In genomic region chr15:60374209-60374608, GRCh38 we compare ENCODE assay signal across 9 cellular contexts. TPM values are rescaled to one million over a fixed set of nuclear protein-coding genes. Genes with fewer than 3 reads are reported as not detected.
A peak's percentile ranks its signal among the peaks of the same experiment; 100 is the strongest.
DNase-seq lines count a peak whose midpoint lies in the region; ATAC-seq and TF ChIP-seq lines count a peak whose summit lies in the region.
"Had no signal": no experiment of that assay in that cellular context is flagged by ENCODE, and none has a peak within 500 bp of the region (broad histone marks: within the 10 kb centered on the region; RNA-seq: fewer than 3 reads in every experiment).

No MANE protein-coding gene starts in this region.

- TF ChIP-seq CTCF in breast epithelium (IDR thresholded peaks at IDR 0.05) (no peak), mesothelial cell of epicardium (IDR thresholded peaks at IDR 0.05; ENCODE audit: unreplicated experiment) (no peak), tibial artery (IDR thresholded peaks at IDR 0.05) (no peak), GM13977 (IDR thresholded peaks at IDR 0.05; ENCODE audit: extremely low read depth, insufficient read depth, missing control alignments) (no peak)

- TF ChIP-seq POLR2A in breast epithelium (IDR thresholded peaks at IDR 0.05), result no peak

- H3K27ac ChIP-seq in breast epithelium (peak overlapping the region; percentile 93), tibial artery (peak overlapping the region; percentile 75 to 76)

- H3K4me1 Mint-ChIP-seq in mesothelial cell of epicardium, result peaks cover 79% of the 10 kb centered on the region

- in situ Hi-C loops in GM13977 (cut with MboI; ENCODE audit: low pct_unique_long_range_greater_than_20kb, low sequenced_read_pairs, unreplicated experiment), result no loop called here

- DNase-seq in NCI-H2196 (lab: John Stamatoyannopoulos, UW; ENCODE audit: unreplicated experiment) (peak; percentile 78), NCI-H2196 treated with DMSO at 0.1 percent for 48 hours (lab: John Stamatoyannopoulos, UW; ENCODE audit: unreplicated experiment) (no peak), breast epithelium (ENCODE audit: low spot score in 2 of 2) (no peak), mesothelial cell of epicardium (ENCODE audit: low spot score in 2 of 2, unreplicated experiment in 2 of 2) (no peak), tibial artery (no peak), GM13977 (ENCODE audit: low spot score) (no peak)

- H3K36me3 Mint-ChIP-seq in mesothelial cell of epicardium, result peaks cover 47% of the 10 kb centered on the region

- H3K4me1 ChIP-seq in breast epithelium (peaks cover 16 to 67% of the 10 kb centered on the region in 2 donors), tibial artery (peaks cover 4 to 100% (median 84%) of the 10 kb centered on the region in 4 donors)

- no peak overlapping the region for H3K4me3 Mint-ChIP-seq in mesothelial cell of epicardium
- H3K4me3 Mint-ChIP-seq: activated CD8-positive, alpha-beta memory T cell treated with anti-CD3 and anti-CD28 coated beads, Interleukin-2, amount 10 ng/mL, durations not matched to agents 7 days and 5 days had no signal

- no peaks in the 10 kb centered on the region for H3K9me3 Mint-ChIP-seq in mesothelial cell of epicardium

- H3K36me3 ChIP-seq in breast epithelium (no peaks in the 10 kb centered on the region), tibial artery (peaks cover 10 to 20% (median 14%) of the 10 kb centered on the region in 3 donors)

- H3K27ac Mint-ChIP-seq in mesothelial cell of epicardium, result peak overlapping the region; percentile 97
- H3K27ac Mint-ChIP-seq: activated CD8-positive, alpha-beta memory T cell treated with anti-CD3 and anti-CD28 coated beads, Interleukin-2, amount 10 ng/mL, durations not matched to agents 7 days and 5 days had no signal

- ATAC-seq in GM21825 (IDR thresholded peaks at IDR 0.05; ENCODE audit: unreplicated experiment) (no peak), HG03045 (IDR thresholded peaks at IDR 0.05; ENCODE audit: unreplicated experiment) (no peak)
- ATAC-seq: activated CD8-positive, alpha-beta memory T cell treated with anti-CD3 and anti-CD28 coated beads, Interleukin-2, amount 10 ng/mL, durations not matched to agents 7 days and 5 days had no signal

- no peaks in the 10 kb centered on the region for H3K27me3 ChIP-seq in breast epithelium
- H3K27me3 ChIP-seq in tibial artery, result no peaks in the 10 kb centered on the region

- H3K9me3 ChIP-seq in breast epithelium (no peaks in the 10 kb centered on the region), tibial artery (no peaks in the 10 kb centered on the region)

- H3K4me3 ChIP-seq in breast epithelium (peak overlapping the region in 1 of 3 donors; percentile 40), tibial artery (no peak overlapping the region)

- no peaks in the 10 kb centered on the region for H3K27me3 Mint-ChIP-seq in mesothelial cell of epicardium (ENCODE audit: low read depth)
- H3K27me3 Mint-ChIP-seq: activated CD8-positive, alpha-beta memory T cell treated with anti-CD3 and anti-CD28 coated beads, Interleukin-2, amount 10 ng/mL, durations not matched to agents 7 days and 5 days had no signal

- intact Hi-C loops in breast epithelium (cut with DNase I; ENCODE audit: low total_unique reads) (no loop called here), tibial artery (cut with DNase I; ENCODE audit: low total_unique reads) (no loop called here)

RNA-seq across cellular contexts. Expression of gene ANXA2, which starts 23.6 kb away (rescaled TPM):
- total RNA-seq in breast epithelium, result 1,000 to 10,000 TPM in 1 of 3 donors, 100 to 1,000 TPM in 2; 875 to 1,598 (median 923) TPM
- total RNA-seq in mesothelial cell of epicardium, result 1,031 to 1,044 TPM (median 1,040 TPM) in 3 replicates
